8 cellular contexts compared by ENCODE assay signal in the genomic region with DNA sequence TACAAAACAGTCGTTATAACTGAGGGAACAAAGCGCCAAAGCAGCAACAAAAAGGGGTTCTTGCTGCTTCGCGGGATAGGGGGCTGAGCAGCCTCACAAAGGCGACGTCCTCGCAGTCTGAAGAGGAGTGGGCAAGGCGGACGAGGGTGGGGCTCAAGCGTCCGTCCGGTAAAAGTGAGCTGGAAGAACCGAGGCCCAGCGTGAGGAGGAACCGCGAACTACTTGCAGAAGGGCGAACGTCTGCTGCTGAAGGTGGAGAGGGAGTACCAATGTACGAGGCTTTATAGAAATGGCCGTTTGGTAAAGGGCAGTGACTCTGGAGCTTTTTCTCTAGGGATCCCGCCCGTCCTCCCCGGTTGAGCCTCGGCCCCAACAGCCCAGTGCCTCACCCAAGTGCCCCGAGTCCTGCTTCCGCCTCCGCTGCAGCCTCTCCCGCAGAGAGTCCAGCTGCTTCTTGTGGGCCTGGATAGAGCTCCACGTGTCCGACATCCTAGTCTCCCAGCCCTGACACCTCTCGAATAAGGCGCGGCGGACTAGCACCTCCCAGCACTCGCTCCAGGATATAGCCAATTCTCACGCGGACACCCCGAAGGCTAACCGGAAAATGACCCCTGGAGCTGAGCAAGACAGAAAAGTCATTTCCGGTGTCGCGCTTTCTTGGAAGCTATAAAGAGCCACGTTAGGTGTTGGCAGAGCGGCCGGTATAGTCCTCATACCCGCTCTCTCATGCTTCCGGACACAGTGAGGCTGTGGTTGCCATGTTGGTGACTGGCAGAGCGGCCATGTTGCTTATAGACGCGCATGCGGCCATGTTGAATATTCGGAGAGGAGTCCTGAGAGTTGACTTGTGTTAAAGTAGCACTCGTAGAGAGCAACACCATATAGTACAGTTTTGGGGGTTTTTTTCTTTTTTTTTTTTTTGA. TPM values are rescaled to one million over a fixed set of nuclear protein-coding genes. Genes with fewer than 3 reads are reported as not detected.
DNase-seq lines count a peak whose midpoint lies in the region; ATAC-seq and TF ChIP-seq lines count a peak whose summit lies in the region.

A gene (minus strand): TSS at position 606 of the 923 bp plus-strand sequence. CDS start 117 bp downstream, at position 489.

- H3K27me3 ChIP-seq in kidney epithelial cell (ENCODE audit: control insufficient read depth, insufficient read depth, low read length): no peaks in the 10 kb centered on the region

- H3K36me3 Mint-ChIP-seq in activated CD4-positive, alpha-beta T cell treated with anti-CD3 and anti-CD28 coated beads for 36 hours (ENCODE audit: low read depth): peaks cover 36% of the 10 kb centered on the region

- DNase-seq in Ammon's horn (ENCODE audit: low spot score): peak; percentile 99
- peak; percentile 85 for DNase-seq in GM19238 (ENCODE audit: insufficient read length, low spot score)
- DNase-seq in NCI-H524 (lab: John Stamatoyannopoulos, UW): peak; percentile 100
- DNase-seq in activated CD4-positive, alpha-beta T cell treated with anti-CD3 and anti-CD28 coated beads for 36 hours: peak; percentile 96
- peak; percentile 100 for DNase-seq in choroid plexus epithelial cell (ENCODE audit: low read depth)
- DNase-seq in kidney epithelial cell (ENCODE audit: low read depth): peak; percentile 98
- peak; percentile 88 to 89 for DNase-seq in stimulated activated CD4-positive, alpha-beta T cell treated with anti-CD3 and anti-CD28 coated beads, Interleukin-15, amount 100 ng/mL, for 48 hours (ENCODE audit: low read depth in 2 of 2)

- H3K27ac Mint-ChIP-seq in activated CD4-positive, alpha-beta T cell treated with anti-CD3 and anti-CD28 coated beads for 36 hours: peak within 1 kb of the TSS; percentile 96

- H3K9me3 Mint-ChIP-seq in activated CD4-positive, alpha-beta T cell treated with anti-CD3 and anti-CD28 coated beads for 36 hours (ENCODE audit: low read depth): no peaks in the 10 kb centered on the region

- TF ChIP-seq CTCF in choroid plexus epithelial cell (conservative IDR thresholded peaks at IDR 0.05; ENCODE audit: low read depth, low read length) (no peak), kidney epithelial cell (IDR thresholded peaks at IDR 0.05; ENCODE audit: insufficient read depth, low read length, poor library complexity, severe bottlenecking) (no peak)

- POLR2A ChIA-PET in activated CD4-positive, alpha-beta T cell treated with anti-CD3 and anti-CD28 coated beads for 36 hours (lab: Charles Lee): interaction anchor here (0.5 to 2.4 kb wide), 8 partner anchors 12 to 1360 kb away, joined by 3 to 15 read pairs (median 6); a partner anchor contains a TSS

- H3K4me3 Mint-ChIP-seq in activated CD4-positive, alpha-beta T cell treated with anti-CD3 and anti-CD28 coated beads for 36 hours: peak within 1 kb of the TSS; percentile 97

- peak; percentile 99 for ATAC-seq in HG03442 (IDR thresholded peaks at IDR 0.05; ENCODE audit: unreplicated experiment)
- peak; percentile 99 for ATAC-seq in activated CD4-positive, alpha-beta T cell treated with anti-CD3 and anti-CD28 coated beads for 36 hours

- peak within 1 kb of the TSS; percentile 77 for H3K4me3 ChIP-seq in choroid plexus epithelial cell (ENCODE audit: low read depth, low read length)
- peak within 1 kb of the TSS; percentile 57 for H3K4me3 ChIP-seq in kidney epithelial cell (ENCODE audit: low read depth, low read length)

- peaks cover 42% of the 10 kb centered on the region for H3K4me1 Mint-ChIP-seq in activated CD4-positive, alpha-beta T cell treated with anti-CD3 and anti-CD28 coated beads for 36 hours

- no peaks in the 10 kb centered on the region for H3K36me3 ChIP-seq in kidney epithelial cell (ENCODE audit: control insufficient read depth, insufficient read depth, low read length)

- CTCF ChIA-PET in activated CD4-positive, alpha-beta T cell treated with anti-CD3 and anti-CD28 coated beads for 36 hours (lab: Charles Lee): interaction anchor here (0.7 to 8.0 kb wide), 6 partner anchors 13 to 540 kb away, joined by 3 to 67 read pairs (median 4); a partner anchor contains a TSS

- intact Hi-C loops in activated CD4-positive, alpha-beta T cell treated with anti-CD3 and anti-CD28 coated beads for 36 hours (cut with DNase I, micrococcal nuclease): loop anchor here (1.0 to 5.0 kb wide), 10 partner anchors 15 to 1256 kb away; a partner anchor contains a TSS

- no peaks in the 10 kb centered on the region for H3K27me3 Mint-ChIP-seq in activated CD4-positive, alpha-beta T cell treated with anti-CD3 and anti-CD28 coated beads for 36 hours

RNA-seq across cellular contexts. Expression of the gene that starts here (rescaled TPM):
- total RNA-seq in activated CD4-positive, alpha-beta T cell treated with anti-CD3 and anti-CD28 coated beads for 36 hours: 10 to 100 TPM; 64.0 to 67.4 TPM
- 37.7 and 40.4 TPM in 2 replicates for total RNA-seq in kidney epithelial cell

Comparison
In these comparisons a context has a peak if more than half of its experiments do, and no peak if none do; other contexts are left out.
1. Peak in every context shown above with its lines: DNase-seq, ATAC-seq and H3K4me3 ChIP-seq.